24 cellular contexts compared by ENCODE assay signal in the genomic region with DNA sequence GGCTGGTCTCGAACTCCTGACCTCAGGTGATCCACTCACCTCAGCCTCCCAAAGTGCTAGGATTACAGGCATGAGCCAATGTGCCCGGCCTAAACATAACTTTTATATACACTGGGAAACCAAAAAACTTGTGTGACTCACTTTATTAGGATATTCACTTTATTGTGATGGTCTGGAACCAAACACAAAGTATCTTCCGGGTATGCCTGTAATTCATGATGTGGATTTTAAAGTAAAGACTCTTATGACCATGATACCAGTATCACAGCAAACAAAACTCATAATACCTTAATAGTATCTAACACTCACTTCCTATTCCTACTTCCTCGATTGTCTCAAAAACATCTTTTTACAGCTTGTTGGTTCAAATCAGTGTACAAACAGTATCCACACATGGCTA. TPM values are rescaled to one million over a fixed set of nuclear protein-coding genes. Genes with fewer than 3 reads are reported as not detected.
"Had no signal": no experiment of that assay in that cellular context is flagged by ENCODE, and none has a peak within 500 bp of the region (broad histone marks: within the 10 kb centered on the region; RNA-seq: fewer than 3 reads in every experiment).

No MANE protein-coding gene starts in this region.

- H3K27ac Mint-ChIP-seq: activated CD4-positive, alpha-beta memory T cell treated with anti-CD3 and anti-CD28 coated beads, Interleukin-2, amount 10 ng/mL, durations not matched to agents 7 days and 5 days; activated CD4-positive, alpha-beta T cell treated with anti-CD3 and anti-CD28 coated beads, Interleukin-2, amount 10 ng/mL, durations not matched to agents 24 days and 14 days; activated naive CD8-positive, alpha-beta T cell treated with anti-CD3 and anti-CD28 coated beads, Interleukin-2, amount 50 U/mL, for 24 hours; dendritic cell treated with granulocyte-macrophage colony-stimulating factor and Interleukin-4, amounts not matched to agents 40 ng/mL and 50 ng/mL, for 4 days; T-cell; T-helper 2 cell treated with Interferon-gamma antibody and Interleukin-4, amounts not matched to agents 5 μg/mL and 100 μg/mL, for 36 hours; type B pancreatic cell had no signal

- H3K9me3 Mint-ChIP-seq: activated CD4-positive, alpha-beta memory T cell treated with anti-CD3 and anti-CD28 coated beads, Interleukin-2, amount 10 ng/mL, durations not matched to agents 7 days and 5 days; activated CD4-positive, alpha-beta T cell treated with anti-CD3 and anti-CD28 coated beads, Interleukin-2, amount 10 ng/mL, durations not matched to agents 24 days and 14 days; activated naive CD8-positive, alpha-beta T cell treated with anti-CD3 and anti-CD28 coated beads, Interleukin-2, amount 50 U/mL, for 24 hours; dendritic cell treated with granulocyte-macrophage colony-stimulating factor and Interleukin-4, amounts not matched to agents 40 ng/mL and 50 ng/mL, for 4 days; natural killer cell treated with Interleukin-12 subunit alpha and Interleukin-12 subunit beta and Interleukin-15 and Interleukin-18, amount 100 ng/mL, for 72 hours; T-cell; T-helper 2 cell treated with Interferon-gamma antibody and Interleukin-4, amounts not matched to agents 5 μg/mL and 100 μg/mL, for 36 hours; type B pancreatic cell had no signal

- H3K27me3 ChIP-seq: breast epithelium, right lobe of liver, testis, vagina had no signal

- H3K4me1 Mint-ChIP-seq: activated CD4-positive, alpha-beta T cell treated with anti-CD3 and anti-CD28 coated beads, Interleukin-2, amount 10 ng/mL, durations not matched to agents 24 days and 14 days; activated naive CD8-positive, alpha-beta T cell treated with anti-CD3 and anti-CD28 coated beads, Interleukin-2, amount 50 U/mL, for 24 hours had no signal

- H3K36me3 Mint-ChIP-seq: natural killer cell treated with Interleukin-12 subunit alpha and Interleukin-12 subunit beta and Interleukin-15 and Interleukin-18, amount 100 ng/mL, for 72 hours; T-cell; type B pancreatic cell had no signal

- H3K4me3 ChIP-seq: lower lobe of right lung, right lobe of liver, testis, vagina had no signal

- H3K9me3 ChIP-seq: breast epithelium, lower lobe of right lung, right lobe of liver, testis, vagina had no signal

- H3K4me3 Mint-ChIP-seq: activated CD4-positive, alpha-beta memory T cell treated with anti-CD3 and anti-CD28 coated beads, Interleukin-2, amount 10 ng/mL, durations not matched to agents 7 days and 5 days; activated CD4-positive, alpha-beta T cell treated with anti-CD3 and anti-CD28 coated beads, Interleukin-2, amount 10 ng/mL, durations not matched to agents 24 days and 14 days; activated naive CD8-positive, alpha-beta T cell treated with anti-CD3 and anti-CD28 coated beads, Interleukin-2, amount 50 U/mL, for 24 hours; dendritic cell treated with granulocyte-macrophage colony-stimulating factor and Interleukin-4, amounts not matched to agents 40 ng/mL and 50 ng/mL, for 4 days; natural killer cell treated with Interleukin-12 subunit alpha and Interleukin-12 subunit beta and Interleukin-15 and Interleukin-18, amount 100 ng/mL, for 72 hours; T-cell; T-helper 2 cell treated with Interferon-gamma antibody and Interleukin-4, amounts not matched to agents 5 μg/mL and 100 μg/mL, for 36 hours; type B pancreatic cell had no signal

- H3K36me3 ChIP-seq: breast epithelium, lower lobe of right lung, right lobe of liver, vagina had no signal

- DNase-seq: activated CD4-positive, alpha-beta memory T cell treated with anti-CD3 and anti-CD28 coated beads, Interleukin-2, amount 10 ng/mL, durations not matched to agents 7 days and 5 days; activated CD4-positive, alpha-beta T cell treated with anti-CD3 and anti-CD28 coated beads, Interleukin-2, amount 10 ng/mL, durations not matched to agents 24 days and 14 days; activated effector memory CD4-positive, alpha-beta T cell treated with anti-CD3 and anti-CD28 coated beads, Interleukin-2, amount 50 U/mL, for 16 hours; activated naive CD4-positive, alpha-beta T cell treated with anti-CD3 and anti-CD28 coated beads, Interleukin-2, amount 50 U/mL, for 16 hours; activated naive CD8-positive, alpha-beta T cell treated with anti-CD3 and anti-CD28 coated beads, Interleukin-2, amount 50 U/mL, for 24 hours; effector CD8-positive, alpha-beta T cell; kidney; lower lobe of right lung; right lobe of liver; small intestine; stimulated activated CD4-positive, alpha-beta T cell treated with anti-CD3 and anti-CD28 coated beads, Interleukin-15, amount 100 ng/mL, for 24 hours; stimulated activated CD8-positive, alpha-beta memory T cell treated with anti-CD3 and anti-CD28 coated beads, Interleukin-4, amount 100 ng/mL, for 48 hours; stimulated activated naive CD4-positive, alpha-beta T cell; T-cell; testis had no signal

- ATAC-seq: activated CD4-positive, CD25-positive, alpha-beta regulatory T cell treated with anti-CD3 and anti-CD28 coated beads, Interleukin-2, amount 50 U/mL, for 24 hours; activated naive CD8-positive, alpha-beta T cell treated with anti-CD3 and anti-CD28 coated beads, Interleukin-2, amount 50 U/mL, for 24 hours; left lobe of liver; lower lobe of right lung; natural killer cell treated with Interleukin-12 subunit alpha and Interleukin-12 subunit beta and Interleukin-15 and Interleukin-18, amount 100 ng/mL, for 72 hours; right lobe of liver; T-cell had no signal

- H3K27ac ChIP-seq: breast epithelium, lower lobe of right lung, right lobe of liver, testis, vagina, VCaP had no signal

- H3K27me3 Mint-ChIP-seq: activated naive CD8-positive, alpha-beta T cell treated with anti-CD3 and anti-CD28 coated beads, Interleukin-2, amount 50 U/mL, for 24 hours; dendritic cell treated with granulocyte-macrophage colony-stimulating factor and Interleukin-4, amounts not matched to agents 40 ng/mL and 50 ng/mL, for 4 days had no signal

- H3K4me1 ChIP-seq: breast epithelium, lower lobe of right lung, right lobe of liver, testis had no signal

RNA-seq across cellular contexts. Expression of a gene that starts 12.7 kb away (rescaled TPM):
- total RNA-seq: activated CD4-positive, alpha-beta memory T cell treated with anti-CD3 and anti-CD28 coated beads, Interleukin-2, amount 10 ng/mL, durations not matched to agents 7 days and 5 days had no signal
